ENCODE assay signal across 13 cellular contexts in genomic region chr3:50583897-50584296, GRCh38. TPM values are rescaled to one million over a fixed set of nuclear protein-coding genes. Genes with fewer than 3 reads are reported as not detected.
A peak's percentile ranks its signal among the peaks of the same experiment; 100 is the strongest.
DNase-seq lines count a peak whose midpoint lies in the region; ATAC-seq and TF ChIP-seq lines count a peak whose summit lies in the region.
"Had no signal": no experiment of that assay in that cellular context is flagged by ENCODE, and none has a peak within 500 bp of the region (broad histone marks: within the 10 kb centered on the region; RNA-seq: fewer than 3 reads in every experiment).

No MANE protein-coding gene starts in this region.

- TF ChIP-seq POLR2A in uterus (IDR thresholded peaks at IDR 0.05): no peak

- no peak overlapping the region for H3K9ac ChIP-seq in mammary epithelial cell (ENCODE audit: insufficient read depth, low read length)

- H3K27ac Mint-ChIP-seq in MCF 10A (ENCODE audit: low read depth, unreplicated experiment): peak overlapping the region; percentile 61
- H3K27ac Mint-ChIP-seq in effector memory CD8-positive, alpha-beta T cell: peak overlapping the region; percentile 2 to 27
- H3K27ac Mint-ChIP-seq: HFFc6 had no signal

- no peak for ATAC-seq in effector memory CD8-positive, alpha-beta T cell (replicated peaks)
- ATAC-seq in GM18520 (IDR thresholded peaks at IDR 0.05; ENCODE audit: unreplicated experiment): no peak

- POLR2A ChIA-PET in MCF 10A (lab: Yijun Ruan, JAX): interaction anchor here (0.8 to 1.4 kb wide), 2 partner anchors 15 to 18 kb away, joined by 3 read pairs; partner anchors contain the start of gene HEMK1

- in situ Hi-C loops in mammary epithelial cell (cut with MboI; ENCODE audit: low sequenced_read_pairs in 2 of 2): no loop called here

- no peaks in the 10 kb centered on the region for H3K9me3 Mint-ChIP-seq in MCF 10A (ENCODE audit: unreplicated experiment)
- H3K9me3 Mint-ChIP-seq in effector memory CD8-positive, alpha-beta T cell: no peaks in the 10 kb centered on the region
- H3K9me3 Mint-ChIP-seq: HFFc6 had no signal

- peak; percentile 45 for DNase-seq in MCF 10A (ENCODE audit: unreplicated experiment)
- no peak for DNase-seq in mammary epithelial cell
- DNase-seq in effector memory CD8-positive, alpha-beta T cell: no peak
- peak; percentile 17 for DNase-seq in midbrain (lab: John Stamatoyannopoulos, UW)
- peak; percentile 77 to 85 for DNase-seq in uterus
- no peak for DNase-seq in epidermal melanocyte (ENCODE audit: insufficient read length, low spot score)
- no peak for DNase-seq in middle frontal gyrus (ENCODE audit: extremely low spot score, low spot score)
- DNase-seq: BE2C; colonic mucosa; HFFc6; MG63; stimulated activated CD4-positive, alpha-beta T cell treated with anti-CD3 and anti-CD28 coated beads, Interleukin-1b, Interleukin-23, amount 100 ng/mL, for 48 hours had no signal

- H3K27ac ChIP-seq in mammary epithelial cell (ENCODE audit: insufficient read depth, low read depth, low read length): no peak overlapping the region
- H3K27ac ChIP-seq in uterus: peak overlapping the region in 1 of 2 donors; percentile 42
- H3K27ac ChIP-seq: colonic mucosa had no signal

- CTCF ChIA-PET in MCF 10A (lab: Yijun Ruan, JAX): interaction anchor here (0.6 to 4.3 kb wide), 4 partner anchors 12 to 370 kb away, joined by 3 to 33 read pairs (median 4); partner anchors contain the start of gene HEMK1
- CTCF ChIA-PET in mammary epithelial cell (lab: Charles Lee; ENCODE audit: low non-redundant PET): no interaction called here

- H3K9me3 ChIP-seq in mammary epithelial cell (replicated peaks; ENCODE audit: insufficient read depth, low read length) (no peaks in the 10 kb centered on the region), uterus (no peaks in the 10 kb centered on the region)
- H3K9me3 ChIP-seq: BE2C, colonic mucosa, MG63 had no signal

- dilution Hi-C loops in mammary epithelial cell (cut with HindIII; ENCODE audit: low sequenced_read_pairs): no loop called here

- no peak overlapping the region for H3K4me3 ChIP-seq in mammary epithelial cell (replicated peaks in 1 of 3; ENCODE audit: insufficient read depth in 1 of 3, low read depth in 2 of 3, low read length in 3 of 3)
- no peak overlapping the region for H3K4me3 ChIP-seq in uterus
- H3K4me3 ChIP-seq: colonic mucosa, MG63 had no signal

- H3K36me3 ChIP-seq in mammary epithelial cell (ENCODE audit: insufficient read depth, low read length) (no peaks in the 10 kb centered on the region), uterus (no peaks in the 10 kb centered on the region)
- H3K36me3 ChIP-seq: BE2C, colonic mucosa, MG63 had no signal

- H3K4me1 ChIP-seq in mammary epithelial cell (ENCODE audit: insufficient read depth, low read length) (peaks cover 2% of the 10 kb centered on the region), uterus (no peaks in the 10 kb centered on the region)
- H3K4me1 ChIP-seq: BE2C, colonic mucosa had no signal

- no TSS peak for BruUV-seq in MCF 10A (replicated peaks; lab: Mats Ljungman, UMichigan)
- no TSS peak for BruUV-seq in mammary epithelial cell (replicated peaks; lab: Mats Ljungman, UMichigan)

- peaks cover 4% of the 10 kb centered on the region for H3K36me3 Mint-ChIP-seq in MCF 10A (ENCODE audit: insufficient read depth, unreplicated experiment)
- peaks cover 4% of the 10 kb centered on the region for H3K36me3 Mint-ChIP-seq in effector memory CD8-positive, alpha-beta T cell (ENCODE audit: insufficient read depth)

- intact Hi-C loops in MCF 10A (cut with micrococcal nuclease) (no loop called here), mammary epithelial cell (cut with micrococcal nuclease) (no loop called here), uterus (cut with DNase I; ENCODE audit: low total_unique reads) (no loop called here)

- no peak overlapping the region for H3K4me3 Mint-ChIP-seq in MCF 10A (ENCODE audit: unreplicated experiment)
- no peak overlapping the region for H3K4me3 Mint-ChIP-seq in effector memory CD8-positive, alpha-beta T cell
- H3K4me3 Mint-ChIP-seq: HFFc6 had no signal

- WGBS in mammary epithelial cell (ENCODE audit: low coverage, missing lambda C conversion rate): 92% methylated on average over 6 of the region's 6 CpGs

- H3K4me2 ChIP-seq in mammary epithelial cell (ENCODE audit: insufficient read depth, low read depth, low read length): no peak overlapping the region

- no peaks in the 10 kb centered on the region for H3K79me2 ChIP-seq in mammary epithelial cell (ENCODE audit: insufficient read depth, low read length)

- H3K4me1 Mint-ChIP-seq in MCF 10A (ENCODE audit: insufficient read depth, unreplicated experiment): peaks cover 18% of the 10 kb centered on the region
- H3K4me1 Mint-ChIP-seq in effector memory CD8-positive, alpha-beta T cell (ENCODE audit: low read depth in 2 of 2): peaks cover 42 to 44% of the 10 kb centered on the region in 2 donors

- H2AFZ ChIP-seq in mammary epithelial cell (ENCODE audit: low read depth, low read length): no peak overlapping the region

- TF ChIP-seq CTCF in MCF 10A (IDR thresholded peaks at IDR 0.05; ENCODE audit: unreplicated experiment): no peak
- no peak for TF ChIP-seq CTCF in mammary epithelial cell (conservative IDR thresholded peaks at IDR 0.05 in 1 of 2, IDR thresholded peaks at IDR 0.05 in 1 of 2; ENCODE audit: extremely low read depth in 1 of 2, insufficient read depth in 1 of 2, low read depth in 1 of 2, low read length in 2 of 2)
- no peak for TF ChIP-seq CTCF in uterus (IDR thresholded peaks at IDR 0.05)

- no peaks in the 10 kb centered on the region for H4K20me1 ChIP-seq in mammary epithelial cell (ENCODE audit: insufficient read depth, low read length)

- H3K27me3 Mint-ChIP-seq in MCF 10A (ENCODE audit: insufficient read depth, unreplicated experiment): no peaks in the 10 kb centered on the region
- H3K27me3 Mint-ChIP-seq in effector memory CD8-positive, alpha-beta T cell: no peaks in the 10 kb centered on the region

- no peaks in the 10 kb centered on the region for H3K27me3 ChIP-seq in mammary epithelial cell (ENCODE audit: insufficient read depth, low read length)
- no peaks in the 10 kb centered on the region for H3K27me3 ChIP-seq in uterus
- H3K27me3 ChIP-seq: BE2C, colonic mucosa, MG63 had no signal

RNA-seq across cellular contexts. Expression of gene HEMK1, which starts 14.6 kb away (rescaled TPM):
- total RNA-seq in MCF 10A (2022) (19.9 and 23.8 TPM in 2 replicates), mammary epithelial cell (10 to 100 TPM; 14.2 to 23.1 TPM), uterus (10 to 100 TPM in 2 of 4 donors, 1 to 10 TPM in 1, under 1 TPM in 1; 0.77 to 26.5 (median 11.4) TPM)
- 15.4 TPM for polyA plus RNA-seq in mammary epithelial cell
- 8.5 TPM for polyA minus RNA-seq in mammary epithelial cell

RNA-seq across cellular contexts. Expression of gene C3orf18, which starts 16.4 kb away (rescaled TPM):
- 1.3 and 1.9 TPM in 2 replicates for total RNA-seq in MCF 10A (2022)
- 1 to 10 TPM in 1 of 2 donors, under 1 TPM in 1; 0.80 to 6.5 TPM for total RNA-seq in mammary epithelial cell
- 2.1 TPM for polyA plus RNA-seq in mammary epithelial cell
- not detected for polyA minus RNA-seq in mammary epithelial cell
- 10 to 100 TPM in 3 of 4 donors, 1 to 10 TPM in 1; 7.1 to 21.0 (median 20.7) TPM for total RNA-seq in uterus

RNA-seq across cellular contexts. Expression of gene CISH, which starts 27.7 kb away (rescaled TPM):
- total RNA-seq in MCF 10A (2022): 0.26 and 0.59 TPM in 2 replicates
- 1 to 10 TPM; 1.8 to 2.8 TPM for total RNA-seq in mammary epithelial cell
- 3.6 TPM for polyA plus RNA-seq in mammary epithelial cell
- 8.8 TPM for polyA minus RNA-seq in mammary epithelial cell
- total RNA-seq in uterus: 10 to 100 TPM in 1 of 4 donors, 1 to 10 TPM in 2, not detected in 1; 2.1 to 12.3 (median 5.6) TPM

RNA-seq across cellular contexts. Expression of gene MAPKAPK3, which starts 33.1 kb away (rescaled TPM):
- total RNA-seq in MCF 10A (2022) (53.9 and 54.4 TPM in 2 replicates), mammary epithelial cell (100 to 1,000 TPM in 1 of 2 donors, 10 to 100 TPM in 1; 94.9 to 138 TPM), uterus (10 to 100 TPM; 22.0 to 39.1 (median 29.0) TPM)
- polyA plus RNA-seq in mammary epithelial cell: 259 TPM
- polyA minus RNA-seq in mammary epithelial cell: 258 TPM

Comparison
In these comparisons a context has a peak if more than half of its experiments do, and no peak if none do; other contexts are left out.
1. DNase-seq: peak in MCF 10A (single experiment), midbrain (single experiment) and uterus (2 of 2); none in mammary epithelial cell (single experiment), effector memory CD8-positive, alpha-beta T cell (0 of 3), epidermal melanocyte (single experiment) and middle frontal gyrus (single experiment).